ENCODE assay signal across 17 cellular contexts in genomic region chr11:61090982-61091372, GRCh38. TPM values are rescaled to one million over a fixed set of nuclear protein-coding genes. Genes with fewer than 3 reads are reported as not detected.
DNase-seq lines count a peak whose midpoint lies in the region; ATAC-seq, FAIRE-seq and TF ChIP-seq lines count a peak whose summit lies in the region.
"Had no signal": no experiment of that assay in that cellular context is flagged by ENCODE, and none has a peak within 500 bp of the region (broad histone marks: within the 10 kb centered on the region; RNA-seq: fewer than 3 reads in every experiment).

No MANE protein-coding gene starts in this region.

- no peak for TF ChIP-seq RAD21 in GM12878 (IDR thresholded peaks at IDR 0.05; ENCODE audit: insufficient read depth, low read depth, low read length)

- WGBS in GM12878 (ENCODE audit: insufficient coverage, insufficient replicate concordance, low lambda C conversion rate, missing lambda C conversion rate), result 68% methylated on average over 9 of the region's 9 CpGs
- 92% methylated on average over 9 of the region's 9 CpGs for WGBS in endodermal cell (ENCODE audit: insufficient coverage in 1 of 2, insufficient read length in 1 of 2), 2 experiments

- peak overlapping the region; percentile 99 for H3K27ac Mint-ChIP-seq in activated naive CD4-positive, alpha-beta T cell treated with anti-CD3 and anti-CD28 coated beads for 36 hours
- peak overlapping the region; percentile 96 for H3K27ac Mint-ChIP-seq in stimulated activated effector memory CD8-positive, alpha-beta T cell treated with anti-CD3 and anti-CD28 coated beads, Interleukin-12 subunit alpha, Interleukin-12 subunit beta, amount 100 ng/mL, for 72 hours
- no peak overlapping the region for H3K27ac Mint-ChIP-seq in endodermal cell

- H3K4me3 Mint-ChIP-seq in activated naive CD4-positive, alpha-beta T cell treated with anti-CD3 and anti-CD28 coated beads for 36 hours, result peak overlapping the region; percentile 92
- H3K4me3 Mint-ChIP-seq in stimulated activated effector memory CD8-positive, alpha-beta T cell treated with anti-CD3 and anti-CD28 coated beads, Interleukin-12 subunit alpha, Interleukin-12 subunit beta, amount 100 ng/mL, for 72 hours, result peak overlapping the region; percentile 71
- H3K4me3 Mint-ChIP-seq in endodermal cell, result no peak overlapping the region
- H3K4me3 Mint-ChIP-seq: immature natural killer cell had no signal

- H2AFZ ChIP-seq in OCI-LY3 (ENCODE audit: low read depth, low read length) (no peak overlapping the region), GM12878 (ENCODE audit: control insufficient read depth, low read depth, low read length) (no peak overlapping the region)

- SMC1A ChIA-PET in GM12878 (lab: Charles Lee; ENCODE audit: uncharacterized antibody, unreplicated experiment), result interaction anchor here (1.0 to 5.1 kb wide), 3 partner anchors 20 to 39 kb away, joined by 3 to 25 read pairs (median 14); no protein-coding TSS in a partner anchor

- H3K9ac ChIP-seq in OCI-LY3 (ENCODE audit: low read length), result peak overlapping the region; percentile 57; the same call in 1 of the 2 replicates
- peak overlapping the region; percentile 73 for H3K9ac ChIP-seq in GM12878 (ENCODE audit: control insufficient read depth, insufficient read depth, low read length)
- no peak overlapping the region for H3K9ac ChIP-seq in endodermal cell (ENCODE audit: extremely low read depth, low read length, poor library complexity, severe bottlenecking)

- H3K9me3 ChIP-seq in OCI-LY3 (ENCODE audit: insufficient read depth, low read length) (0 out of 2 replicates have a peak, but pooled peaks cover 4% of the 10 kb centered on the region), GM12878 (replicated peaks; ENCODE audit: control insufficient read depth, insufficient read depth, low read length) (peaks cover 1% of the 10 kb centered on the region; the same call in 2 of the 3 replicates), endodermal cell (ENCODE audit: control insufficient read depth, low read length) (peaks cover 9% of the 10 kb centered on the region)
- H3K9me3 ChIP-seq: right atrium auricular region had no signal

- POLR2A ChIA-PET in GM12878 (lab: Charles Lee), result interaction anchor here (0.5 to 1.6 kb wide), 6 partner anchors 10 to 50 kb away, joined by 3 to 4 read pairs (median 4); no protein-coding TSS in a partner anchor

- no peak for TF ChIP-seq CTCF in OCI-LY3 (IDR thresholded peaks at IDR 0.05; ENCODE audit: low read depth, low read length)
- TF ChIP-seq CTCF in GM12878 (IDR thresholded peaks at IDR 0.05 in 2 of 3, conservative IDR thresholded peaks at IDR 0.05 in 1 of 3; ENCODE audit: control insufficient read depth in 2 of 3, extremely low read depth in 1 of 3, insufficient read depth in 1 of 3, low read depth in 3 of 3, low read length in 3 of 3), result no peak
- TF ChIP-seq CTCF in endodermal cell (conservative IDR thresholded peaks at IDR 0.05), result no peak

- no peaks in the 10 kb centered on the region for H3K27me3 ChIP-seq in OCI-LY3 (ENCODE audit: low read depth, low read length)
- no peaks in the 10 kb centered on the region for H3K27me3 ChIP-seq in GM12878 (replicated peaks in 1 of 2; ENCODE audit: control insufficient read depth in 2 of 2, insufficient read depth in 2 of 2, low read length in 1 of 2)
- H3K27me3 ChIP-seq in endodermal cell (ENCODE audit: control insufficient read depth, insufficient read depth, low read length, poor library complexity, severe bottlenecking), result no peaks in the 10 kb centered on the region
- H3K27me3 ChIP-seq: right atrium auricular region had no signal

- H3K79me2 ChIP-seq in OCI-LY3 (ENCODE audit: low read length), result no peaks in the 10 kb centered on the region; the same call in 1 of the 2 replicates
- peaks cover 13% of the 10 kb centered on the region for H3K79me2 ChIP-seq in GM12878 (ENCODE audit: control insufficient read depth, insufficient read depth, low read length)

- RAD21 ChIA-PET in GM12878 (lab: Charles Lee; ENCODE audit: unreplicated experiment), result interaction anchor here (1.1 to 2.6 kb wide), 4 partner anchors 20 to 121 kb away, joined by 3 to 13 read pairs (median 8); no protein-coding TSS in a partner anchor

- no peak for FAIRE-seq in GM12878 (lab: Jason Lieb, UNC)
- FAIRE-seq: D721Med had no signal

- peak overlapping the region; percentile 55 for H3K4me2 ChIP-seq in OCI-LY3 (ENCODE audit: low read length)
- H3K4me2 ChIP-seq in GM12878 (ENCODE audit: control insufficient read depth, insufficient read depth), result peak overlapping the region; percentile 75

- H3K4me1 ChIP-seq in OCI-LY3 (ENCODE audit: low read length), result peaks cover 53% of the 10 kb centered on the region
- peaks cover 34% of the 10 kb centered on the region for H3K4me1 ChIP-seq in GM12878 (ENCODE audit: control insufficient read depth, insufficient read depth, low read length)
- no peaks in the 10 kb centered on the region for H3K4me1 ChIP-seq in endodermal cell (ENCODE audit: control insufficient read depth, insufficient read depth, low read length)
- H3K4me1 ChIP-seq: right atrium auricular region had no signal

- H4K20me1 ChIP-seq in OCI-LY3 (ENCODE audit: insufficient read depth, low read length), result no peaks in the 10 kb centered on the region
- H4K20me1 ChIP-seq in GM12878 (ENCODE audit: control insufficient read depth, insufficient read depth), result no peaks in the 10 kb centered on the region

- H3K4me3 ChIP-seq in OCI-LY3 (ENCODE audit: low read length), result peak overlapping the region; percentile 52; the same call in 1 of the 2 replicates
- peak overlapping the region; percentile 64; the same call in 1 of the 2 replicates for H3K4me3 ChIP-seq in GM12878
- H3K4me3 ChIP-seq in endodermal cell (ENCODE audit: low read length), result no peak overlapping the region
- H3K4me3 ChIP-seq: right atrium auricular region had no signal

- no TSS peak for BruUV-seq in GM12878 (replicated peaks; lab: Mats Ljungman, UMichigan)

- H3K27me3 Mint-ChIP-seq in activated naive CD4-positive, alpha-beta T cell treated with anti-CD3 and anti-CD28 coated beads for 36 hours (ENCODE audit: low read depth), result no peaks in the 10 kb centered on the region
- H3K27me3 Mint-ChIP-seq in endodermal cell (ENCODE audit: insufficient read depth), result peaks cover 2% of the 10 kb centered on the region

- CTCF ChIA-PET in activated naive CD4-positive, alpha-beta T cell treated with anti-CD3 and anti-CD28 coated beads for 36 hours (lab: Charles Lee), result interaction anchor here (2.1 to 3.2 kb wide), 2 partner anchors 22 to 39 kb away, joined by 7 to 12 read pairs; no protein-coding TSS in a partner anchor
- CTCF ChIA-PET in GM12878 (lab: Yijun Ruan, JAX), result interaction anchor here (1.6 to 2.6 kb wide), 2 partner anchors 19 to 49 kb away, joined by 5 to 15 read pairs; no protein-coding TSS in a partner anchor

- DNase-seq in activated naive CD4-positive, alpha-beta T cell treated with anti-CD3 and anti-CD28 coated beads for 36 hours, result peak; percentile 9
- DNase-seq in activated naive CD4-positive, alpha-beta T cell treated with Interleukin-2 at 50 U/mL for 16 hours, result no peak
- DNase-seq in GM12878 (ENCODE audit: low read depth, low spot score) (no peak), endodermal cell (no peak)
- no peak for DNase-seq in stimulated activated effector memory CD8-positive, alpha-beta T cell treated with anti-CD3 and anti-CD28 coated beads, Interleukin-12 subunit alpha, Interleukin-12 subunit beta, amount 100 ng/mL, for 72 hours (ENCODE audit: low spot score in 2 of 2)
- DNase-seq in stimulated activated naive CD4-positive, alpha-beta T cell treated with Interleukin-2 at 50 U/mL for 16 hours (lab: John Stamatoyannopoulos, UW), result no peak
- DNase-seq: effector CD4-positive, alpha-beta T cell; immature natural killer cell; NCI-H510A; SIG-M5; T1000 had no signal

- H3K27ac ChIP-seq in OCI-LY3 (ENCODE audit: low read length) (peak overlapping the region; percentile 1; the same call in 1 of the 2 replicates), GM12878 (ENCODE audit: control insufficient read depth, insufficient read depth) (peak overlapping the region; percentile 69; the same call in 1 of the 2 replicates), endodermal cell (ENCODE audit: low read depth, low read length) (no peak overlapping the region)
- H3K27ac ChIP-seq: right atrium auricular region had no signal

- H3K36me3 ChIP-seq in OCI-LY3 (replicated peaks; ENCODE audit: low read depth, low read length) (no peaks in the 10 kb centered on the region), GM12878 (ENCODE audit: control insufficient read depth in 2 of 2, insufficient read depth in 2 of 2, low read length in 1 of 2) (no peaks in the 10 kb centered on the region; a peak in 1 of 4 replicates), endodermal cell (ENCODE audit: control insufficient read depth, insufficient read depth, low read length) (no peaks in the 10 kb centered on the region)
- H3K36me3 ChIP-seq: right atrium auricular region had no signal

- peaks cover 32% of the 10 kb centered on the region for H3K36me3 Mint-ChIP-seq in activated naive CD4-positive, alpha-beta T cell treated with anti-CD3 and anti-CD28 coated beads for 36 hours (ENCODE audit: low read depth)
- no peaks in the 10 kb centered on the region for H3K36me3 Mint-ChIP-seq in stimulated activated effector memory CD8-positive, alpha-beta T cell treated with anti-CD3 and anti-CD28 coated beads, Interleukin-12 subunit alpha, Interleukin-12 subunit beta, amount 100 ng/mL, for 72 hours
- no peaks in the 10 kb centered on the region for H3K36me3 Mint-ChIP-seq in endodermal cell (ENCODE audit: low read depth)

- intact Hi-C loops in activated naive CD4-positive, alpha-beta T cell treated with anti-CD3 and anti-CD28 coated beads for 36 hours (cut with micrococcal nuclease), result no loop called here
- intact Hi-C loops in GM12878 (cut with micrococcal nuclease; ENCODE audit: unreplicated experiment), result no loop called here

- no peaks in the 10 kb centered on the region for H3K9me3 Mint-ChIP-seq in activated naive CD4-positive, alpha-beta T cell treated with anti-CD3 and anti-CD28 coated beads for 36 hours
- no peaks in the 10 kb centered on the region for H3K9me3 Mint-ChIP-seq in stimulated activated effector memory CD8-positive, alpha-beta T cell treated with anti-CD3 and anti-CD28 coated beads, Interleukin-12 subunit alpha, Interleukin-12 subunit beta, amount 100 ng/mL, for 72 hours
- peaks cover 28% of the 10 kb centered on the region for H3K9me3 Mint-ChIP-seq in endodermal cell
- H3K9me3 Mint-ChIP-seq: immature natural killer cell had no signal

- no peak for TF ChIP-seq EP300 in GM12878 (IDR thresholded peaks at IDR 0.05; ENCODE audit: borderline replicate concordance in 1 of 2, control insufficient read depth in 1 of 2, low read depth in 2 of 2, low read length in 2 of 2)

- peaks cover 64% of the 10 kb centered on the region for H3K4me1 Mint-ChIP-seq in activated naive CD4-positive, alpha-beta T cell treated with anti-CD3 and anti-CD28 coated beads for 36 hours (ENCODE audit: low read depth)
- peaks cover 51% of the 10 kb centered on the region for H3K4me1 Mint-ChIP-seq in stimulated activated effector memory CD8-positive, alpha-beta T cell treated with anti-CD3 and anti-CD28 coated beads, Interleukin-12 subunit alpha, Interleukin-12 subunit beta, amount 100 ng/mL, for 72 hours
- peaks cover 4% of the 10 kb centered on the region for H3K4me1 Mint-ChIP-seq in endodermal cell

- TF ChIP-seq POLR2A in GM12878 (IDR thresholded peaks at IDR 0.05; ENCODE audit: low read depth, low read length), result no peak

- ATAC-seq in GM12878, result peak; percentile 11; the same call in 2 of the 3 replicates
- ATAC-seq in stimulated activated effector memory CD8-positive, alpha-beta T cell treated with anti-CD3 and anti-CD28 coated beads, Interleukin-12 subunit alpha, Interleukin-12 subunit beta, amount 100 ng/mL, for 72 hours, result peak; percentile 20
- no peak for ATAC-seq in GM19035 (IDR thresholded peaks at IDR 0.05; ENCODE audit: unreplicated experiment)

- in situ Hi-C loops in GM12878 (cut with MboI), result no loop called here

RNA-seq across cellular contexts. Expression of gene CD5, which starts 11.3 kb away (rescaled TPM):
- total RNA-seq in activated naive CD4-positive, alpha-beta T cell treated with anti-CD3 and anti-CD28 coated beads for 36 hours, result 100 to 1,000 TPM; 228 to 232 TPM
- not detected in 2 replicates for total RNA-seq in GM12878 (2013; cell fraction: nucleolus; rRNA removed)
- total RNA-seq in GM12878 (2014; rRNA removed), result 0.17 and 0.22 TPM in 2 replicates
- total RNA-seq in GM12878 (2014; rRNA removed; fragmentation: Illumina TruSeq; extraction: Trizol), result 0.04 and 0.09 TPM in 2 replicates
- 0.58 and 0.87 TPM in 2 replicates for total RNA-seq in GM12878 (2021)
- not detected for polyA plus RNA-seq in GM12878 (2011; ENCODE audit: low read depth)
- polyA plus RNA-seq in GM12878 (2011; rRNA removed), result not detected in 2 replicates
- polyA plus RNA-seq in GM12878 (2011; cell fraction: cytosol; rRNA removed), result 0.04 TPM in 1 of 2 replicates, not detected in the other
- not detected in 2 replicates for polyA plus RNA-seq in GM12878 (2011; cell fraction: nucleus; rRNA removed)
- polyA plus RNA-seq in GM12878 (2012), result 0.08 and 0.23 TPM in 2 replicates
- 0.16 and 0.17 TPM in 2 replicates for polyA plus RNA-seq in GM12878 (2014; fragmentation: Illumina TruSeq; extraction: Trizol)
- polyA plus RNA-seq in GM12878 (2014; fragmentation: Nextera tagmentation; extraction: Ambion mirVana), result under 1 TPM in 1 of 2 experiments, not detected in 1; 0.02 TPM
- 0.18 and 0.19 TPM in 2 replicates for polyA plus RNA-seq in GM12878 (2014; rRNA removed)
- under 1 TPM; 0.23 to 0.35 TPM for polyA plus RNA-seq in GM12878 (2016; fragmentation: Nextera tagmentation; extraction: Ambion mirVana)
- not detected in 2 replicates for polyA minus RNA-seq in GM12878 (2011; rRNA and poly(A)+ RNA removed)
- polyA minus RNA-seq in GM12878 (2011; cell fraction: cytosol; rRNA and poly(A)+ RNA removed), result not detected in 2 replicates
- not detected in 2 replicates for polyA minus RNA-seq in GM12878 (2011; cell fraction: nucleus; rRNA and poly(A)+ RNA removed)
- total RNA-seq in endodermal cell, result not detected
- not detected for polyA plus RNA-seq in endodermal cell (2013, experiment 1 of 2)
- not detected for polyA plus RNA-seq in endodermal cell (2013, experiment 2 of 2)
- total RNA-seq: mammary epithelial cell, temporal lobe had no signal
- polyA plus RNA-seq: mammary epithelial cell had no signal

Comparison
In these comparisons a context has a peak if more than half of its experiments do, and no peak if none do; other contexts are left out.
1. RNA of gene CD5, which starts 11.3 kb away (total RNA-seq): 228 to 232 TPM in activated naive CD4-positive, alpha-beta T cell treated with anti-CD3 and anti-CD28 coated beads for 36 hours; 0.04 to 0.87 TPM in GM12878 and not detected in endodermal cell; every median in the first group is over 100 times any median in the second.